In the genomic region with DNA sequence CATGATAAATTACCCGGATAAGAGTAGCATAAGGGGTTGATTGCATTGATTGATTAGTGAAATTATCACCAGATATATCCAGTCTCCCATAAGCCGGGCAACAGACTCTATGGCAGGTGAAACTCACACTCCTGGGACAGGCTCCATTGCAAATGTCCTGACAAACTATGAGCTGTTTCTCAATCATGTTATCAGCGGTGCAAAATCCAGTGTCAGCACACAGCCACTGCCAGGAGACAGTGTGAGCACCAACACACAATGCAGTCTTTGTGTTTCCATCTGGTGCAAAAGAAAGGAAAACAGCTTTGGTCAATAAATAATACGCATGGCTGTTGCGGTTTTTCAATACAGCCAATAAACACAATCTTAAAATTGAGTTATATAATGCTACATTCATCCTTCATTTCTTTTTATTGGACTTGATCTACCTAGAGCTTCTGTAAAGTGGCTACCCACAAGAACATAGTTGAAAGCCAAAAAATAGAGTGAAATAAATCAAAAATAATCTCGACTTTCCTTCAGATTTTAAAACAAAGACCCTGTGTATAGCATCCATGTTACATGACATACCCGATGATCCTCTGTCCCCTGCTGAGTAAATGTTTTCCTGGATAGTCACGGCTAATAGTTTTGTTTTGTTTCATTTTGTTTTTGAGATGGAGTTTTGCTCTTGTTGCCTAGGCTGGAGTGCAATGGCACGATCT, we compare ENCODE assay signal across 1 cellular context.
A peak's percentile ranks its signal among the peaks of the same experiment; 100 is the strongest.
TF ChIP-seq lines count a peak whose summit lies in the region.

No MANE protein-coding gene starts in this region.

TF ChIP-seq in HepG2, 621 proteins besides CTCF, POLR2A, EP300 and RAD21 (continued from another document and continues in another):
- TF ChIP-seq, protein P1, sequence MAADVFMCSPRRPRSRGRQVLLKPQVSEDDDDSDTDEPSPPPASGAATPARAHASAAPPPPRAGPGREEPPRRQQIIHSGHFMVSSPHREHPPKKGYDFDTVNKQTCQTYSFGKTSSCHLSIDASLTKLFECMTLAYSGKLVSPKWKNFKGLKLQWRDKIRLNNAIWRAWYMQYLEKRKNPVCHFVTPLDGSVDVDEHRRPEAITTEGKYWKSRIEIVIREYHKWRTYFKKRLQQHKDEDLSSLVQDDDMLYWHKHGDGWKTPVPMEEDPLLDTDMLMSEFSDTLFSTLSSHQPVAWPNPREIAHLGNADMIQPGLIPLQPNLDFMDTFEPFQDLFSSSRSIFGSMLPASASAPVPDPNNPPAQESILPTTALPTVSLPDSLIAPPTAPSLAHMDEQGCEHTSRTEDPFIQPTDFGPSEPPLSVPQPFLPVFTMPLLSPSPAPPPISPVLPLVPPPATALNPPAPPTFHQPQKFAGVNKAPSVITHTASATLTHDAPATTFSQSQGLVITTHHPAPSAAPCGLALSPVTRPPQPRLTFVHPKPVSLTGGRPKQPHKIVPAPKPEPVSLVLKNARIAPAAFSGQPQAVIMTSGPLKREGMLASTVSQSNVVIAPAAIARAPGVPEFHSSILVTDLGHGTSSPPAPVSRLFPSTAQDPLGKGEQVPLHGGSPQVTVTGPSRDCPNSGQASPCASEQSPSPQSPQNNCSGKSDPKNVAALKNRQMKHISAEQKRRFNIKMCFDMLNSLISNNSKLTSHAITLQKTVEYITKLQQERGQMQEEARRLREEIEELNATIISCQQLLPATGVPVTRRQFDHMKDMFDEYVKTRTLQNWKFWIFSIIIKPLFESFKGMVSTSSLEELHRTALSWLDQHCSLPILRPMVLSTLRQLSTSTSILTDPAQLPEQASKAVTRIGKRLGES (CRISPR knock-in tag; IDR thresholded peaks at IDR 0.05; ENCODE audit: borderline replicate concordance) = no peak
- TF ChIP-seq, protein P2, sequence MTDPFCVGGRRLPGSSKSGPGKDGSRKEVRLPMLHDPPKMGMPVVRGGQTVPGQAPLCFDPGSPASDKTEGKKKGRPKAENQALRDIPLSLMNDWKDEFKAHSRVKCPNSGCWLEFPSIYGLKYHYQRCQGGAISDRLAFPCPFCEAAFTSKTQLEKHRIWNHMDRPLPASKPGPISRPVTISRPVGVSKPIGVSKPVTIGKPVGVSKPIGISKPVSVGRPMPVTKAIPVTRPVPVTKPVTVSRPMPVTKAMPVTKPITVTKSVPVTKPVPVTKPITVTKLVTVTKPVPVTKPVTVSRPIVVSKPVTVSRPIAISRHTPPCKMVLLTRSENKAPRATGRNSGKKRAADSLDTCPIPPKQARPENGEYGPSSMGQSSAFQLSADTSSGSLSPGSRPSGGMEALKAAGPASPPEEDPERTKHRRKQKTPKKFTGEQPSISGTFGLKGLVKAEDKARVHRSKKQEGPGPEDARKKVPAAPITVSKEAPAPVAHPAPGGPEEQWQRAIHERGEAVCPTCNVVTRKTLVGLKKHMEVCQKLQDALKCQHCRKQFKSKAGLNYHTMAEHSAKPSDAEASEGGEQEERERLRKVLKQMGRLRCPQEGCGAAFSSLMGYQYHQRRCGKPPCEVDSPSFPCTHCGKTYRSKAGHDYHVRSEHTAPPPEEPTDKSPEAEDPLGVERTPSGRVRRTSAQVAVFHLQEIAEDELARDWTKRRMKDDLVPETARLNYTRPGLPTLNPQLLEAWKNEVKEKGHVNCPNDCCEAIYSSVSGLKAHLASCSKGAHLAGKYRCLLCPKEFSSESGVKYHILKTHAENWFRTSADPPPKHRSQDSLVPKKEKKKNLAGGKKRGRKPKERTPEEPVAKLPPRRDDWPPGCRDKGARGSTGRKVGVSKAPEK (CRISPR knock-in tag; IDR thresholded peaks at IDR 0.05; ENCODE audit: borderline replicate concordance) = 0 out of 2 replicates have a peak, but pooled peaks have one; percentile 15
- TF ChIP-seq ZNF33B (CRISPR knock-in tag; IDR thresholded peaks at IDR 0.05) (no peak), NFE2L2 (IDR thresholded peaks at IDR 0.05; ENCODE audit: low read length) (no peak), KDM5A (IDR thresholded peaks at IDR 0.05; ENCODE audit: borderline replicate concordance, low read length) (no peak), ATAD3A (CRISPR knock-in tag; IDR thresholded peaks at IDR 0.05) (no peak), ZNF274 (CRISPR knock-in tag; IDR thresholded peaks at IDR 0.05) (no peak), KLF6 (CRISPR knock-in tag; IDR thresholded peaks at IDR 0.05) (no peak), ZBTB38 (CRISPR knock-in tag; IDR thresholded peaks at IDR 0.05) (no peak), TBP (CRISPR knock-in tag; IDR thresholded peaks at IDR 0.05) (no peak), CEBPG (CRISPR knock-in tag; IDR thresholded peaks at IDR 0.05) (peak; percentile 96), ZNF569 (CRISPR knock-in tag; IDR thresholded peaks at IDR 0.05; ENCODE audit: borderline replicate concordance) (no peak), ZZZ3 (CRISPR knock-in tag; IDR thresholded peaks at IDR 0.05; ENCODE audit: borderline replicate concordance) (no peak), FOXJ3 (CRISPR knock-in tag; IDR thresholded peaks at IDR 0.05; ENCODE audit: borderline replicate concordance) (peak; percentile 97), CHD4 (IDR thresholded peaks at IDR 0.05; ENCODE audit: borderline replicate concordance, low read length) (peak; percentile 61; the same call in 1 of the 2 replicates), ZNF782 (CRISPR knock-in tag; IDR thresholded peaks at IDR 0.05; ENCODE audit: borderline replicate concordance) (no peak), XRCC5 (optimal IDR thresholded peaks at IDR 0.05; ENCODE audit: low read length) (peak; percentile 66), TRIM24 (CRISPR knock-in tag; IDR thresholded peaks at IDR 0.05) (no peak), GZF1 (CRISPR knock-in tag; IDR thresholded peaks at IDR 0.05) (no peak), ATRX (CRISPR knock-in tag; IDR thresholded peaks at IDR 0.05; ENCODE audit: borderline replicate concordance) (no peak)
- TF ChIP-seq, protein P3, sequence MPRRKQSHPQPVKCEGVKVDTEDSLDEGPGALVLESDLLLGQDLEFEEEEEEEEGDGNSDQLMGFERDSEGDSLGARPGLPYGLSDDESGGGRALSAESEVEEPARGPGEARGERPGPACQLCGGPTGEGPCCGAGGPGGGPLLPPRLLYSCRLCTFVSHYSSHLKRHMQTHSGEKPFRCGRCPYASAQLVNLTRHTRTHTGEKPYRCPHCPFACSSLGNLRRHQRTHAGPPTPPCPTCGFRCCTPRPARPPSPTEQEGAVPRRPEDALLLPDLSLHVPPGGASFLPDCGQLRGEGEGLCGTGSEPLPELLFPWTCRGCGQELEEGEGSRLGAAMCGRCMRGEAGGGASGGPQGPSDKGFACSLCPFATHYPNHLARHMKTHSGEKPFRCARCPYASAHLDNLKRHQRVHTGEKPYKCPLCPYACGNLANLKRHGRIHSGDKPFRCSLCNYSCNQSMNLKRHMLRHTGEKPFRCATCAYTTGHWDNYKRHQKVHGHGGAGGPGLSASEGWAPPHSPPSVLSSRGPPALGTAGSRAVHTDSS (CRISPR knock-in tag; conservative IDR thresholded peaks at IDR 0.05) = no peak
- TF ChIP-seq, protein P4, sequence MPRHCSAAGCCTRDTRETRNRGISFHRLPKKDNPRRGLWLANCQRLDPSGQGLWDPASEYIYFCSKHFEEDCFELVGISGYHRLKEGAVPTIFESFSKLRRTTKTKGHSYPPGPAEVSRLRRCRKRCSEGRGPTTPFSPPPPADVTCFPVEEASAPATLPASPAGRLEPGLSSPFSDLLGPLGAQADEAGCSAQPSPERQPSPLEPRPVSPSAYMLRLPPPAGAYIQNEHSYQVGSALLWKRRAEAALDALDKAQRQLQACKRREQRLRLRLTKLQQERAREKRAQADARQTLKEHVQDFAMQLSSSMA (CRISPR knock-in tag; IDR thresholded peaks at IDR 0.05) = no peak
- TF ChIP-seq, protein P5, sequence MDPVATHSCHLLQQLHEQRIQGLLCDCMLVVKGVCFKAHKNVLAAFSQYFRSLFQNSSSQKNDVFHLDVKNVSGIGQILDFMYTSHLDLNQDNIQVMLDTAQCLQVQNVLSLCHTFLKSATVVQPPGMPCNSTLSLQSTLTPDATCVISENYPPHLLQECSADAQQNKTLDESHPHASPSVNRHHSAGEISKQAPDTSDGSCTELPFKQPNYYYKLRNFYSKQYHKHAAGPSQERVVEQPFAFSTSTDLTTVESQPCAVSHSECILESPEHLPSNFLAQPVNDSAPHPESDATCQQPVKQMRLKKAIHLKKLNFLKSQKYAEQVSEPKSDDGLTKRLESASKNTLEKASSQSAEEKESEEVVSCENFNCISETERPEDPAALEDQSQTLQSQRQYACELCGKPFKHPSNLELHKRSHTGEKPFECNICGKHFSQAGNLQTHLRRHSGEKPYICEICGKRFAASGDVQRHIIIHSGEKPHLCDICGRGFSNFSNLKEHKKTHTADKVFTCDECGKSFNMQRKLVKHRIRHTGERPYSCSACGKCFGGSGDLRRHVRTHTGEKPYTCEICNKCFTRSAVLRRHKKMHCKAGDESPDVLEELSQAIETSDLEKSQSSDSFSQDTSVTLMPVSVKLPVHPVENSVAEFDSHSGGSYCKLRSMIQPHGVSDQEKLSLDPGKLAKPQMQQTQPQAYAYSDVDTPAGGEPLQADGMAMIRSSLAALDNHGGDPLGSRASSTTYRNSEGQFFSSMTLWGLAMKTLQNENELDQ (CRISPR knock-in tag; IDR thresholded peaks at IDR 0.05; ENCODE audit: borderline replicate concordance) = no peak
- TF ChIP-seq, protein P6, sequence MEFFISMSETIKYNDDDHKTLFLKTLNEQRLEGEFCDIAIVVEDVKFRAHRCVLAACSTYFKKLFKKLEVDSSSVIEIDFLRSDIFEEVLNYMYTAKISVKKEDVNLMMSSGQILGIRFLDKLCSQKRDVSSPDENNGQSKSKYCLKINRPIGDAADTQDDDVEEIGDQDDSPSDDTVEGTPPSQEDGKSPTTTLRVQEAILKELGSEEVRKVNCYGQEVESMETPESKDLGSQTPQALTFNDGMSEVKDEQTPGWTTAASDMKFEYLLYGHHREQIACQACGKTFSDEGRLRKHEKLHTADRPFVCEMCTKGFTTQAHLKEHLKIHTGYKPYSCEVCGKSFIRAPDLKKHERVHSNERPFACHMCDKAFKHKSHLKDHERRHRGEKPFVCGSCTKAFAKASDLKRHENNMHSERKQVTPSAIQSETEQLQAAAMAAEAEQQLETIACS (CRISPR knock-in tag; IDR thresholded peaks at IDR 0.05) = no peak
- TF ChIP-seq, protein P7, sequence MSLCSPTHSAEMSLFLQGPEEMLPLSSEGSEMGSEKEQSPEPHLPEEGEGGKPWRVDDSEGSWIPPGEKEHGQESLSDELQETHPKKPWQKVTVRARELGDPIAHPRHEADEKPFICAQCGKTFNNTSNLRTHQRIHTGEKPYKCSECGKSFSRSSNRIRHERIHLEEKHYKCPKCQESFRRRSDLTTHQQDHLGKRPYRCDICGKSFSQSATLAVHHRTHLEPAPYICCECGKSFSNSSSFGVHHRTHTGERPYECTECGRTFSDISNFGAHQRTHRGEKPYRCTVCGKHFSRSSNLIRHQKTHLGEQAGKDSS (CRISPR knock-in tag; IDR thresholded peaks at IDR 0.05; ENCODE audit: borderline replicate concordance, low read depth) = no peak
- TF ChIP-seq, protein P8, sequence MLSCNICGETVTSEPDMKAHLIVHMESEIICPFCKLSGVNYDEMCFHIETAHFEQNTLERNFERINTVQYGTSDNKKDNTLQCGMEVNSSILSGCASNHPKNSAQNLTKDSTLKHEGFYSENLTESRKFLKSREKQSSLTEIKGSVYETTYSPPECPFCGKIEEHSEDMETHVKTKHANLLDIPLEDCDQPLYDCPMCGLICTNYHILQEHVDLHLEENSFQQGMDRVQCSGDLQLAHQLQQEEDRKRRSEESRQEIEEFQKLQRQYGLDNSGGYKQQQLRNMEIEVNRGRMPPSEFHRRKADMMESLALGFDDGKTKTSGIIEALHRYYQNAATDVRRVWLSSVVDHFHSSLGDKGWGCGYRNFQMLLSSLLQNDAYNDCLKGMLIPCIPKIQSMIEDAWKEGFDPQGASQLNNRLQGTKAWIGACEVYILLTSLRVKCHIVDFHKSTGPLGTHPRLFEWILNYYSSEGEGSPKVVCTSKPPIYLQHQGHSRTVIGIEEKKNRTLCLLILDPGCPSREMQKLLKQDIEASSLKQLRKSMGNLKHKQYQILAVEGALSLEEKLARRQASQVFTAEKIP (CRISPR knock-in tag; IDR thresholded peaks at IDR 0.05; ENCODE audit: borderline replicate concordance) = no peak
- TF ChIP-seq, protein P9, sequence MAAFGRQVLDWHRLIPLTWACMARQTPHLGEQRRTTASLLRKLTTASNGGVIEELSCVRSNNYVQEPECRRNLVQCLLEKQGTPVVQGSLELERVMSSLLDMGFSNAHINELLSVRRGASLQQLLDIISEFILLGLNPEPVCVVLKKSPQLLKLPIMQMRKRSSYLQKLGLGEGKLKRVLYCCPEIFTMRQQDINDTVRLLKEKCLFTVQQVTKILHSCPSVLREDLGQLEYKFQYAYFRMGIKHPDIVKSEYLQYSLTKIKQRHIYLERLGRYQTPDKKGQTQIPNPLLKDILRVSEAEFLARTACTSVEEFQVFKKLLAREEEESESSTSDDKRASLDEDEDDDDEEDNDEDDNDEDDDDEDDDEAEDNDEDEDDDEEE (CRISPR knock-in tag; IDR thresholded peaks at IDR 0.05) = no peak
